In the genomic region with DNA sequence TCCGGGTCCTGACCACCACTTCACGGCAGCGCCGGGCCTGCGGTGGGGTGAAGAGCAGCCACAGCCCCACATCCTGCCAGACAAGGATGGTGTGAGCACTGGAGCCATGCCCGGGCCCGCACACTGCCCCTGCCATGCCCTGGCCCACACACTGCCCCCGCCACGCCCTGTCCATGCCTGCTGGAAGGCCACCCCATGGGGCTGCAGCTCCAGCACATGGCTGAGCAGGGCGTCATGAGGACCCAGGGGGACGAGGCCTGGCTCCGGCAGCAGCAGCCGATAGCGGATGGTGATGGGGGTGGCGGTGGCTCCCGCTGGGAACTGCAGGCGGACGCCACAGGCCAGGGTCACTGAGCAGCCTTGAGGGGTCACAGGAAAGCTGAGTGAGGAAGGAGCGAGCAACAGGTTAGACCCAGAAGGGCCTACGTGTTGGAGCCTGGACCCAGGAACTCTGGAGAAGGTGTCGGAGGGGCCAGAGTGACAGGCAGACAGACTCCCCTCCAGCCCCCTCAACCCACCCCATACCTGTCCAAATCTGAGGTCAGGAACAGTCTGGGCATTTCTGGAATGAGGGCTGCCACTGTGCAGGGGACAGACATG, we compare ENCODE assay signal across 20 cellular contexts. TPM values are rescaled to one million over a fixed set of nuclear protein-coding genes. Genes with fewer than 3 reads are reported as not detected.
"Had no signal": no experiment of that assay in that cellular context is flagged by ENCODE, and none has a peak within 500 bp of the region (broad histone marks: within the 10 kb centered on the region; RNA-seq: fewer than 3 reads in every experiment).

No MANE protein-coding gene starts in this region.

- H3K4me3 ChIP-seq: adrenal gland, breast epithelium, coronary artery, lung, skin epidermis, stomach had no signal

- ATAC-seq: activated T-cell treated with anti-CD3 and anti-CD28 coated beads, Interleukin-2, amount 50 U/mL, for 4 hours; foreskin keratinocyte had no signal

- H3K27me3 Mint-ChIP-seq: activated CD4-positive, alpha-beta memory T cell treated with anti-CD3 and anti-CD28 coated beads for 36 hours; progenitor cell of endocrine pancreas; type B pancreatic cell had no signal

- H3K27ac ChIP-seq: adrenal gland, breast epithelium, coronary artery, foreskin keratinocyte, skin epidermis, stomach had no signal

- FAIRE-seq: astrocyte had no signal

- H3K4me3 Mint-ChIP-seq: activated CD4-positive, alpha-beta memory T cell treated with anti-CD3 and anti-CD28 coated beads for 36 hours; activated T-cell treated with anti-CD3 and anti-CD28 coated beads, Interleukin-2, amount 50 U/mL, for 4 hours had no signal

- H3K36me3 ChIP-seq: breast epithelium had no signal

- H3K9me3 Mint-ChIP-seq: activated CD4-positive, alpha-beta memory T cell treated with anti-CD3 and anti-CD28 coated beads for 36 hours; activated T-cell treated with anti-CD3 and anti-CD28 coated beads, Interleukin-2, amount 50 U/mL, for 4 hours; neural crest cell; type B pancreatic cell had no signal

- H3K4me1 ChIP-seq: foreskin keratinocyte had no signal

- H3K9me3 ChIP-seq: adrenal gland, breast epithelium, stomach had no signal

- H3K27me3 ChIP-seq: adrenal gland, breast epithelium, foreskin keratinocyte, stomach had no signal

- DNase-seq: activated CD4-positive, alpha-beta memory T cell treated with anti-CD3 and anti-CD28 coated beads for 36 hours; activated naive CD4-positive, alpha-beta T cell treated with anti-CD3 and anti-CD28 coated beads, Interleukin-2, amount 50 U/mL, for 16 hours; activated T-cell treated with anti-CD3 and anti-CD28 coated beads, Interleukin-2, amount 50 U/mL, for 4 hours; adrenal gland; foreskin keratinocyte; hypothalamus; islet precursor cell; midbrain; stimulated activated CD4-positive, alpha-beta T cell treated with anti-CD3 and anti-CD28 coated beads, Interleukin-4, amount 100 ng/mL, for 1 hour; stomach had no signal

- H3K27ac Mint-ChIP-seq: activated CD4-positive, alpha-beta memory T cell treated with anti-CD3 and anti-CD28 coated beads for 36 hours; progenitor cell of endocrine pancreas; type B pancreatic cell had no signal

RNA-seq across cellular contexts. Expression of a gene that starts 12.2 kb away (rescaled TPM):
- total RNA-seq: breast epithelium, epithelial cell of proximal tubule, foreskin keratinocyte, osteoblast, progenitor cell of endocrine pancreas, stomach had no signal
